12 cellular contexts compared by ENCODE assay signal in genomic region chr17:78746263-78746948, GRCh38. TPM values are rescaled to one million over a fixed set of nuclear protein-coding genes. Genes with fewer than 3 reads are reported as not detected.
DNase-seq lines count a peak whose midpoint lies in the region; ATAC-seq and TF ChIP-seq lines count a peak whose summit lies in the region.
"Had no signal": no experiment of that assay in that cellular context is flagged by ENCODE, and none has a peak within 500 bp of the region (broad histone marks: within the 10 kb centered on the region; RNA-seq: fewer than 3 reads in every experiment).

No MANE protein-coding gene starts in this region.

- peaks cover 0 to 8% (median 0%) of the 10 kb centered on the region in 3 donors for H3K27me3 Mint-ChIP-seq in CD14-positive monocyte (ENCODE audit: low read depth in 3 of 3)
- H3K27me3 Mint-ChIP-seq in H9 (ENCODE audit: low read depth): no peaks in the 10 kb centered on the region
- no peaks in the 10 kb centered on the region for H3K27me3 Mint-ChIP-seq in activated naive CD8-positive, alpha-beta T cell
- no peaks in the 10 kb centered on the region for H3K27me3 Mint-ChIP-seq in naive thymus-derived CD8-positive, alpha-beta T cell

- H3K79me2 ChIP-seq in H9 (ENCODE audit: insufficient read depth, low read length): no peaks in the 10 kb centered on the region

- DNase-seq in CD14-positive monocyte (ENCODE audit: low spot score): no peak
- no peak for DNase-seq in H9
- no peak for DNase-seq in naive thymus-derived CD8-positive, alpha-beta T cell
- DNase-seq in NCI-H128 (lab: John Stamatoyannopoulos, UW; ENCODE audit: unreplicated experiment): no peak
- no peak for DNase-seq in left lung
- DNase-seq in stimulated activated naive CD4-positive, alpha-beta T cell treated with Interleukin-2 at 50 U/mL for 16 hours (lab: John Stamatoyannopoulos, UW): no peak
- DNase-seq in left colon: no peak
- DNase-seq: activated gamma-delta T cell, head of caudate nucleus, mesendoderm, NCI-H2029 treated with DMSO at 0.1 percent for 48 hours had no signal

- TF ChIP-seq CTCF in CD14-positive monocyte (IDR thresholded peaks at IDR 0.05): no peak
- TF ChIP-seq CTCF in H9 (conservative IDR thresholded peaks at IDR 0.05): no peak
- TF ChIP-seq CTCF in left lung (IDR thresholded peaks at IDR 0.05): no peak

- H4K8ac ChIP-seq in H9 (replicated peaks; ENCODE audit: insufficient read length, low read depth, low read length): no peak overlapping the region

- H3K4me1 ChIP-seq in H9 (ENCODE audit: insufficient read depth, low read length): peaks cover 4% of the 10 kb centered on the region; the same call in 1 of the 2 replicates
- peaks cover 28 to 99% of the 10 kb centered on the region in 2 donors for H3K4me1 ChIP-seq in left lung

- H2BK5ac ChIP-seq in H9 (ENCODE audit: insufficient read length, low read length): no peak overlapping the region

- H3K56ac ChIP-seq in H9 (ENCODE audit: insufficient read length, low read depth, low read length): no peak overlapping the region

- WGBS in H9 (ENCODE audit: extremely low coverage, insufficient read length, low lambda C conversion rate): no CpG with 5 or more reads among the region's 12 CpGs

- H4K5ac ChIP-seq in H9 (ENCODE audit: insufficient read length, low read depth, low read length): no peak overlapping the region

- no peak overlapping the region for H2BK20ac ChIP-seq in H9 (ENCODE audit: low read depth, low read length, poor library complexity, severe bottlenecking)

- no peak overlapping the region for H3K4me3 ChIP-seq in left lung

- H3K9me3 Mint-ChIP-seq in CD14-positive monocyte (no peaks in the 10 kb centered on the region), H9 (no peaks in the 10 kb centered on the region)
- no peaks in the 10 kb centered on the region for H3K9me3 Mint-ChIP-seq in activated naive CD8-positive, alpha-beta T cell (ENCODE audit: low read depth)
- H3K9me3 Mint-ChIP-seq in naive thymus-derived CD8-positive, alpha-beta T cell: no peaks in the 10 kb centered on the region

- no peak overlapping the region for H2AFZ ChIP-seq in H9 (ENCODE audit: low read length)

- POLR2A ChIA-PET in naive thymus-derived CD8-positive, alpha-beta T cell (lab: Charles Lee): interaction anchor here (0.8 to 2.6 kb wide), 8 partner anchors 9 to 43 kb away, joined by 3 to 21 read pairs (median 6); partner anchors contain the start of gene CYTH1

- H3K23ac ChIP-seq in H9 (ENCODE audit: insufficient read length, low read depth, low read length): no peak overlapping the region

- H3K9me3 ChIP-seq in H9 (ENCODE audit: control insufficient read depth, low read depth, low read length): no peaks in the 10 kb centered on the region
- no peaks in the 10 kb centered on the region for H3K9me3 ChIP-seq in left lung

- H3K18ac ChIP-seq in H9 (ENCODE audit: insufficient read length, low read depth, low read length): no peak overlapping the region

- no peak overlapping the region for H3K4ac ChIP-seq in H9 (ENCODE audit: low read depth, low read length)

- H3K27ac ChIP-seq in H9 (ENCODE audit: insufficient read length, low read depth, low read length) (no peak overlapping the region), left lung (peak overlapping the region in 1 of 2 donors; percentile 94)

- H3K4me2 ChIP-seq in H9 (ENCODE audit: insufficient read depth, insufficient read length, low read length): peak overlapping the region; percentile 42

- no peak overlapping the region for H2AK5ac ChIP-seq in H9 (ENCODE audit: insufficient read length, low read length)

- no peak overlapping the region for H2BK120ac ChIP-seq in H9 (ENCODE audit: low read depth, low read length, poor library complexity, severe bottlenecking)

- H3K36me3 ChIP-seq in left lung: no peaks in the 10 kb centered on the region

- H3K9ac ChIP-seq in H9 (ENCODE audit: extremely low read depth, insufficient read length, low read length): no peak overlapping the region

- H2BK12ac ChIP-seq in H9 (ENCODE audit: insufficient read length, low read depth, low read length): no peak overlapping the region

- H3K23me2 ChIP-seq in H9 (ENCODE audit: insufficient read length, low read depth, low read length, poor library complexity, severe bottlenecking): no peaks in the 10 kb centered on the region

- no peak overlapping the region for H2BK15ac ChIP-seq in H9 (ENCODE audit: low read depth, low read length)

- H3K14ac ChIP-seq in H9 (ENCODE audit: insufficient read depth, low read length): no peak overlapping the region

- intact Hi-C loops in CD14-positive monocyte (cut with micrococcal nuclease) (loop anchor here in 1 of 2 donors (10.0 kb wide), 1 partner anchor 168 kb away; no protein-coding TSS in a partner anchor), left lung (cut with DNase I) (no loop called here), left colon (cut with DNase I, micrococcal nuclease) (no loop called here)

- H4K20me1 ChIP-seq in H9 (ENCODE audit: control insufficient read depth, insufficient read depth, insufficient read length): no peaks in the 10 kb centered on the region

- H3K4me3 Mint-ChIP-seq in CD14-positive monocyte: peak overlapping the region; percentile 2 to 36
- no peak overlapping the region for H3K4me3 Mint-ChIP-seq in H9
- H3K4me3 Mint-ChIP-seq in activated naive CD8-positive, alpha-beta T cell: peak overlapping the region; percentile 42
- peak overlapping the region; percentile 46 to 85 (median 80) for H3K4me3 Mint-ChIP-seq in naive thymus-derived CD8-positive, alpha-beta T cell

- H3K27me3 ChIP-seq in H9 (ENCODE audit: insufficient read depth, low read length): no peaks in the 10 kb centered on the region
- H3K27me3 ChIP-seq in left lung: no peaks in the 10 kb centered on the region

- no peak for ATAC-seq in naive thymus-derived CD8-positive, alpha-beta T cell
- ATAC-seq in left lung: no peak
- ATAC-seq in left colon: no peak

- H3K36me3 Mint-ChIP-seq in CD14-positive monocyte (peaks cover 26 to 38% of the 10 kb centered on the region in 2 donors), H9 (ENCODE audit: insufficient read depth in 1 of 3, low read depth in 3 of 3) (no peaks in the 10 kb centered on the region)
- peaks cover 4% of the 10 kb centered on the region for H3K36me3 Mint-ChIP-seq in activated naive CD8-positive, alpha-beta T cell
- peaks cover 0 to 29% (median 9%) of the 10 kb centered on the region in 3 donors for H3K36me3 Mint-ChIP-seq in naive thymus-derived CD8-positive, alpha-beta T cell

- no peak overlapping the region for H3T11ph ChIP-seq in H9 (ENCODE audit: low read length)

- no peak overlapping the region for H4K91ac ChIP-seq in H9 (ENCODE audit: insufficient read length, low read depth, low read length)

- H3K79me1 ChIP-seq in H9 (ENCODE audit: insufficient read depth, low read depth, low read length, poor library complexity, severe bottlenecking): no peaks in the 10 kb centered on the region

- peaks cover 88% of the 10 kb centered on the region for H3K4me1 Mint-ChIP-seq in CD14-positive monocyte
- peaks cover 24% of the 10 kb centered on the region in 2 experiments for H3K4me1 Mint-ChIP-seq in H9
- peaks cover 93% of the 10 kb centered on the region for H3K4me1 Mint-ChIP-seq in activated naive CD8-positive, alpha-beta T cell (ENCODE audit: low read depth)
- H3K4me1 Mint-ChIP-seq in naive thymus-derived CD8-positive, alpha-beta T cell: peaks cover 52 to 98% (median 96%) of the 10 kb centered on the region in 4 donors

- peak overlapping the region; percentile 90 to 98 (median 97) for H3K27ac Mint-ChIP-seq in CD14-positive monocyte
- peak overlapping the region in 2 of 3 experiments; percentile 11 to 61; a peak in 2 of 7 replicates for H3K27ac Mint-ChIP-seq in H9
- H3K27ac Mint-ChIP-seq in activated naive CD8-positive, alpha-beta T cell: peak overlapping the region; percentile 94
- H3K27ac Mint-ChIP-seq in naive thymus-derived CD8-positive, alpha-beta T cell: peak overlapping the region; percentile 92 to 98 (median 96)

RNA-seq across cellular contexts. Expression of gene CYTH1, which starts 35.7 kb away (rescaled TPM):
- 10 to 100 TPM; 68.6 to 80.9 TPM for polyA plus RNA-seq in CD14-positive monocyte
- total RNA-seq in H9 (2021): 9.7 and 11.2 TPM in 2 replicates
- 100 to 1,000 TPM; 415 to 423 TPM for total RNA-seq in naive thymus-derived CD8-positive, alpha-beta T cell
- polyA plus RNA-seq in naive thymus-derived CD8-positive, alpha-beta T cell: 100 to 1,000 TPM; 220 to 320 (median 243) TPM
- total RNA-seq in left lung: 10 to 100 TPM; 65.1 to 96.1 TPM
- 10 to 100 TPM; 70.6 to 79.0 TPM for total RNA-seq in left colon

Comparison
In these comparisons a context has a peak if more than half of its experiments do, and no peak if none do; other contexts are left out.
1. H3K27ac Mint-ChIP-seq: peak in every context shown above with its lines; median percentile 97 in CD14-positive monocyte; 96 in naive thymus-derived CD8-positive, alpha-beta T cell; 94 in activated naive CD8-positive, alpha-beta T cell; 36 in H9.
2. H3K4me3 Mint-ChIP-seq: peak in CD14-positive monocyte (2 of 2), activated naive CD8-positive, alpha-beta T cell (single experiment) and naive thymus-derived CD8-positive, alpha-beta T cell (10 of 10); none in H9 (0 of 2).
3. RNA of gene CYTH1, which starts 35.7 kb away (total RNA-seq): 415 to 423 TPM in naive thymus-derived CD8-positive, alpha-beta T cell; 65.1 to 96.1 TPM in left lung, 70.6 to 79.0 TPM in left colon and 9.7 to 11.2 TPM in H9; every median in the first group is over 4 times any median in the second.